9 cellular contexts compared by ENCODE assay signal in the genomic region with DNA sequence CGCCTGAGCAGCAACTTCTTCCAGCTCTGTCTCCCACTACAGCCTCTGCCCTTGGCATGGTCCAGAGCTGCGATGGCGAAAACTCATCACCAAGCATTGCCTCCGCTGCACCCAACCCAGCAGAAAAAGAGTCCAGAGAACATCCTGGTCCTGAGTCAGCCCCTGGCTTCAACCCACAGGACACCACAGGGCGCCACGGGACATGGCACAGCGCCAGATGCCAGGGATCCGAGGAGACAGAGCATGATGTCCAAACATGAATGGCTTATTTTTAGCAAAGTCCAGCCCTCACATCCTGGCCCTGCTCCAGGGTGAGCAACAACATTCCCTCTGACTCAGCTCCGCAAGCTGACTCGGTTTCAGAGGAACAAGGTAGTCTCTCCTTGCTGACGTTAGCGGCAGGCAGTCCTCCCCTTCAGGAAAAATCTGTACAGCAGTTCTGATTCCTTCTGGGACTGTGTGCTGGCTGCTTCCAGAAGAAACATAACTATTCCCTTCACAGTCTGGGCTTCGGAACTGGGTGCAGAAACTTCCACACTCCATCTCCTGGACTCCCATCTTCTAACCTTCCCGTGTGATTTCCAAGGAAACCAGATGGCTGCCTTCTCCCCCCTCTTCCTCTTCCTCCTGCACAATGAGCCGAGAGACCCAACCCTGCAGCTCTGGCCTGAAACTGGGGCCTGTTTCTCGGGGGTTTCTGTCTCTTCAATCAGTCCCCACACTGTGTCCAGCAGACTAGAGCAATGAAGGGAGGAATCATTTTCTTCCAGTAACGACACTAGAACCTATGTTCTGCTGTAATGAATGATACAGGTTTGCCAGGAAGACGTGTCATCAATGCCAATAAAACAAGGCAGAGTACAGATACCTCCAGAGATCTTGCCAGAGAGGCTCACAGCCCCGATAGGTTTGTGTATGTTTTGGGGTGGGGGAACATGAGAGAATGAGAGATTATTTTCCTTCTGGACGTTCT.
DNase-seq lines count a peak whose midpoint lies in the region; ATAC-seq, FAIRE-seq and TF ChIP-seq lines count a peak whose summit lies in the region.
"Had no signal": no experiment of that assay in that cellular context is flagged by ENCODE, and none has a peak within 500 bp of the region (broad histone marks: within the 10 kb centered on the region; RNA-seq: fewer than 3 reads in every experiment).

No MANE protein-coding gene starts in this region.

- H2AK9ac ChIP-seq in IMR-90 (replicated peaks; ENCODE audit: low read depth, low read length, poor library complexity), result peak overlapping the region; percentile 94

- peak overlapping the region; percentile 71 for H3K56ac ChIP-seq in IMR-90 (ENCODE audit: extremely low read depth, insufficient read depth, low read length)

- H3K9me1 ChIP-seq in IMR-90 (ENCODE audit: insufficient read depth, low read length), result peaks cover 8% of the 10 kb centered on the region; the same call in 1 of the 2 replicates
- H3K9me1 ChIP-seq in K562 (ENCODE audit: control insufficient read depth, insufficient read depth, low read length), result no peaks in the 10 kb centered on the region

- H4K5ac ChIP-seq in IMR-90 (ENCODE audit: low read depth, low read length), result peak overlapping the region; percentile 64

- peak overlapping the region; percentile 88 for H2BK20ac ChIP-seq in IMR-90 (ENCODE audit: low read depth, low read length)

- H3K27ac Mint-ChIP-seq in T-helper 2 cell treated with Interferon-gamma antibody and Interleukin-4, amounts not matched to agents 5 μg/mL and 100 μg/mL, for 36 hours, result no peak overlapping the region
- H3K27ac Mint-ChIP-seq: activated naive CD4-positive, alpha-beta T cell treated with anti-CD3 and anti-CD28 coated beads, Interleukin-2, amount 50 U/mL, for 24 hours had no signal

- TF ChIP-seq EP300 in A549 (IDR thresholded peaks at IDR 0.05) (peak; percentile 84 to 89; a peak in 4 of 5 replicates), K562 (IDR thresholded peaks at IDR 0.05; ENCODE audit: low read length) (no peak)

- H3K23ac ChIP-seq in IMR-90 (ENCODE audit: low read depth, low read length), result peak overlapping the region; percentile 80

- peaks cover 0 to 9% of the 10 kb centered on the region in 2 experiments; a peak in 2 of 4 replicates for H3K79me1 ChIP-seq in IMR-90 (ENCODE audit: low read depth in 1 of 2, low read length in 2 of 2)

- POLR2A ChIA-PET in A549 (lab: Yijun Ruan, JAX), result interaction anchor here (1.0 to 1.8 kb wide), 7 partner anchors 16 to 387 kb away, joined by 4 to 22 read pairs (median 7); partner anchors contain the start of gene IRF2BP2
- POLR2A ChIA-PET in IMR-90 (lab: Charles Lee; ENCODE audit: unreplicated experiment), result interaction anchor here (1.5 kb wide), 1 partner anchor 386 kb away, joined by 7 read pairs; no protein-coding TSS in a partner anchor
- POLR2A ChIA-PET in K562 (lab: Yijun Ruan, JAX), result interaction anchor here (0.8 to 1.2 kb wide), 2 partner anchors 10 to 22 kb away, joined by 4 to 5 read pairs; no protein-coding TSS in a partner anchor

- H2AFZ ChIP-seq in IMR-90 (replicated peaks; ENCODE audit: low read length, poor library complexity) (peak overlapping the region; percentile 88), K562 (ENCODE audit: low read depth, low read length) (peak overlapping the region; percentile 41)

- H4K20me1 ChIP-seq in IMR-90 (ENCODE audit: insufficient read depth, low read length), result no peaks in the 10 kb centered on the region
- no peaks in the 10 kb centered on the region for H4K20me1 ChIP-seq in K562 (replicated peaks; ENCODE audit: control insufficient read depth, insufficient read depth, low read length)

- H3K4me1 Mint-ChIP-seq in T-helper 2 cell treated with Interferon-gamma antibody and Interleukin-4, amounts not matched to agents 5 μg/mL and 100 μg/mL, for 36 hours (ENCODE audit: low read depth), result peaks cover 25% of the 10 kb centered on the region

- H4K8ac ChIP-seq in IMR-90 (ENCODE audit: low read depth in 2 of 2, low read length in 2 of 2), result peak overlapping the region; percentile 62 to 88

- H2BK5ac ChIP-seq in IMR-90 (ENCODE audit: low read depth, low read length, poor library complexity, severe bottlenecking), result peak overlapping the region; percentile 85

- peak overlapping the region; percentile 91 for H3K4ac ChIP-seq in IMR-90 (ENCODE audit: low read depth, low read length)

- intact Hi-C loops in IMR-90 (cut with micrococcal nuclease), result no loop called here
- intact Hi-C loops in K562 (cut with micrococcal nuclease), result no loop called here

- H3K9me3 Mint-ChIP-seq in T-helper 2 cell treated with Interferon-gamma antibody and Interleukin-4, amounts not matched to agents 5 μg/mL and 100 μg/mL, for 36 hours, result no peaks in the 10 kb centered on the region
- H3K9me3 Mint-ChIP-seq: activated naive CD4-positive, alpha-beta T cell treated with anti-CD3 and anti-CD28 coated beads, Interleukin-2, amount 50 U/mL, for 24 hours had no signal

- peak overlapping the region; percentile 93 for H2BK120ac ChIP-seq in IMR-90 (ENCODE audit: low read depth, low read length)

- H3K4me2 ChIP-seq in A549 (peak overlapping the region; percentile 85), IMR-90 (ENCODE audit: low read depth, low read length) (peak overlapping the region; percentile 42), K562 (ENCODE audit: insufficient read depth, low read length) (peak overlapping the region; percentile 22; the same call in 1 of the 2 replicates)

- H3K27me3 Mint-ChIP-seq in T-helper 2 cell treated with Interferon-gamma antibody and Interleukin-4, amounts not matched to agents 5 μg/mL and 100 μg/mL, for 36 hours (ENCODE audit: low read depth), result no peaks in the 10 kb centered on the region
- H3K27me3 Mint-ChIP-seq: activated naive CD4-positive, alpha-beta T cell treated with anti-CD3 and anti-CD28 coated beads, Interleukin-2, amount 50 U/mL, for 24 hours had no signal

- H3K79me2 ChIP-seq in K562 (ENCODE audit: control insufficient read depth, insufficient read depth, low read length), result no peaks in the 10 kb centered on the region

- peak overlapping the region; percentile 87 to 88 for H3K27ac ChIP-seq in A549
- peak overlapping the region; percentile 90 for H3K27ac ChIP-seq in IMR-90 (ENCODE audit: insufficient read depth, low read length)
- H3K27ac ChIP-seq in K562 (ENCODE audit: extremely low read depth, low read depth, low read length), result no peak overlapping the region
- H3K27ac ChIP-seq in skin epidermis, result peak overlapping the region; percentile 73 to 98 (median 87)

- H3K36me3 ChIP-seq in IMR-90 (ENCODE audit: control insufficient read depth, insufficient read depth, low read length) (no peaks in the 10 kb centered on the region), K562 (ENCODE audit: control insufficient read depth, insufficient read depth, low read length) (no peaks in the 10 kb centered on the region)

- TF ChIP-seq POLR2A in A549 (IDR thresholded peaks at IDR 0.05; ENCODE audit: low read length) (no peak), IMR-90 (IDR thresholded peaks at IDR 0.05; ENCODE audit: low read depth, low read length) (peak; percentile 51; the same call in 1 of the 2 replicates), K562 (conservative IDR thresholded peaks at IDR 0.05) (no peak)

- FAIRE-seq in A549 (lab: Jason Lieb, UNC) (peak; percentile 89), K562 (lab: Jason Lieb, UNC) (no peak)

- peak overlapping the region; percentile 86 for H3K14ac ChIP-seq in IMR-90 (replicated peaks; ENCODE audit: low read depth, low read length)

- CTCF ChIA-PET in A549 (lab: Yijun Ruan, JAX), result interaction anchor here (0.7 to 1.9 kb wide), 10 partner anchors 10 to 386 kb away, joined by 3 to 7 read pairs (median 4); no protein-coding TSS in a partner anchor
- CTCF ChIA-PET in IMR-90 (lab: Yijun Ruan, JAX), result interaction anchor here (0.6 to 1.0 kb wide), 2 partner anchors 87 to 311 kb away, joined by 3 to 5 read pairs; no protein-coding TSS in a partner anchor
- CTCF ChIA-PET in K562 (lab: Yijun Ruan, JAX; ENCODE audit: low intra/inter-chr PET ratio), result no interaction called here

- ATAC-seq in A549, result peak; percentile 94 to 95
- ATAC-seq in IMR-90 (ENCODE audit: low read depth), result peak; percentile 95
- no peak; the same call in 2 of the 3 replicates for ATAC-seq in K562
- no peak for ATAC-seq in HG03442 (IDR thresholded peaks at IDR 0.05; ENCODE audit: unreplicated experiment)

- H3K4me1 ChIP-seq in A549, result peaks cover 31% of the 10 kb centered on the region
- peaks cover 14% of the 10 kb centered on the region for H3K4me1 ChIP-seq in IMR-90 (ENCODE audit: control insufficient read depth, insufficient read depth, low read length)
- H3K4me1 ChIP-seq in K562 (replicated peaks in 1 of 2; ENCODE audit: control insufficient read depth in 2 of 2, insufficient read depth in 2 of 2, low read length in 2 of 2), result peaks cover 15 to 31% of the 10 kb centered on the region in 2 experiments; a peak in 4 of 5 replicates

- TF ChIP-seq RAD21 in A549 (conservative IDR thresholded peaks at IDR 0.05 in 1 of 2, IDR thresholded peaks at IDR 0.05 in 1 of 2) (peak; percentile 16 to 72; a peak in 4 of 5 replicates), IMR-90 (IDR thresholded peaks at IDR 0.05; ENCODE audit: low read length) (peak; percentile 31), K562 (CRISPR knock-in tag; conservative IDR thresholded peaks at IDR 0.05 in 1 of 2, IDR thresholded peaks at IDR 0.05 in 1 of 2) (no peak)

- H3K18ac ChIP-seq in IMR-90 (ENCODE audit: low read depth, low read length), result peak overlapping the region; percentile 71

- H3K9ac ChIP-seq in IMR-90 (ENCODE audit: low read depth, low read length) (peak overlapping the region; percentile 62), K562 (ENCODE audit: insufficient read depth in 1 of 2, low read depth in 2 of 2, low read length in 2 of 2) (peak overlapping the region in 1 of 2 experiments; percentile 30; a peak in 2 of 4 replicates)

- TF ChIP-seq CTCF in A549 (IDR thresholded peaks at IDR 0.05), result no peak
- no peak for TF ChIP-seq CTCF in IMR-90 (conservative IDR thresholded peaks at IDR 0.05; ENCODE audit: low read depth, low read length)
- TF ChIP-seq CTCF in K562 (IDR thresholded peaks at IDR 0.05 in 2 of 3, conservative IDR thresholded peaks at IDR 0.05 in 1 of 3; ENCODE audit: insufficient read depth in 2 of 3, low read depth in 1 of 3, low read length in 3 of 3), result no peak

- in situ Hi-C loops in IMR-90 (cut with MboI; ENCODE audit: low sequenced_read_pairs) (no loop called here), K562 (cut with MboI) (no loop called here)

- H3K27me3 ChIP-seq in IMR-90 (ENCODE audit: control insufficient read depth, insufficient read depth, low read length) (no peaks in the 10 kb centered on the region), K562 (ENCODE audit: control insufficient read depth in 2 of 2, insufficient read depth in 2 of 2, low read length in 2 of 2) (no peaks in the 10 kb centered on the region)

- 9% methylated on average over 12 of the region's 20 CpGs for WGBS in A549 (ENCODE audit: missing lambda C conversion rate)
- 2% methylated on average over 9 of the region's 20 CpGs; no CpG with 5 or more reads in 1 of the 2 experiments for WGBS in IMR-90 (ENCODE audit: extremely low coverage in 2 of 2, insufficient read length in 1 of 2), 2 experiments
- WGBS in K562 (ENCODE audit: insufficient coverage, low coverage, missing lambda C conversion rate), result 44% methylated on average over 20 of the region's 20 CpGs

- H4K91ac ChIP-seq in IMR-90 (ENCODE audit: insufficient read depth, low read depth, low read length), result peak overlapping the region; percentile 93

- H2BK15ac ChIP-seq in IMR-90 (ENCODE audit: low read depth, low read length), result peak overlapping the region; percentile 86

- no peak overlapping the region for H3K4me3 Mint-ChIP-seq in T-helper 2 cell treated with Interferon-gamma antibody and Interleukin-4, amounts not matched to agents 5 μg/mL and 100 μg/mL, for 36 hours
- H3K4me3 Mint-ChIP-seq: activated naive CD4-positive, alpha-beta T cell treated with anti-CD3 and anti-CD28 coated beads, Interleukin-2, amount 50 U/mL, for 24 hours had no signal

- peak; percentile 98 to 99 for DNase-seq in A549 (ENCODE audit: low read depth in 1 of 2, low spot score in 1 of 2)
- peak; percentile 99 for DNase-seq in IMR-90
- DNase-seq in K562 (ENCODE audit: extremely low read depth in 1 of 4, low spot score in 3 of 4), result no peak
- peak; percentile 33 to 99 (median 88) for DNase-seq in hypothalamus (lab: John Stamatoyannopoulos, UW)
- DNase-seq in DMS114 treated with DMSO at 0.1 percent for 48 hours (lab: John Stamatoyannopoulos, UW; ENCODE audit: unreplicated experiment), result no peak
- no peak for DNase-seq in T-helper 2 cell treated with Interferon-gamma antibody and Interleukin-4, amounts not matched to agents 5 μg/mL and 100 μg/mL, for 36 hours (ENCODE audit: low spot score)

- peak overlapping the region; percentile 86 for H2AK5ac ChIP-seq in IMR-90 (ENCODE audit: low read depth, low read length)

- H3K4me3 ChIP-seq in A549 (no peak overlapping the region), IMR-90 (ENCODE audit: insufficient read depth, low read depth, low read length) (no peak overlapping the region), K562 (no peak overlapping the region), skin epidermis (no peak overlapping the region)

- H3K36me3 Mint-ChIP-seq in T-helper 2 cell treated with Interferon-gamma antibody and Interleukin-4, amounts not matched to agents 5 μg/mL and 100 μg/mL, for 36 hours (ENCODE audit: low read depth), result no peaks in the 10 kb centered on the region
- H3K36me3 Mint-ChIP-seq: activated naive CD4-positive, alpha-beta T cell treated with anti-CD3 and anti-CD28 coated beads, Interleukin-2, amount 50 U/mL, for 24 hours had no signal

- no peaks in the 10 kb centered on the region for H3K9me3 ChIP-seq in A549
- no peaks in the 10 kb centered on the region for H3K9me3 ChIP-seq in IMR-90 (ENCODE audit: control insufficient read depth, insufficient read depth, low read length)
- no peaks in the 10 kb centered on the region for H3K9me3 ChIP-seq in K562 (replicated peaks; ENCODE audit: control insufficient read depth, insufficient read depth, low read depth, low read length)

- dilution Hi-C loops in IMR-90 (cut with HindIII; ENCODE audit: low sequenced_read_pairs, unreplicated experiment), result no loop called here

- BruUV-seq in IMR-90 (replicated peaks; lab: Mats Ljungman, UMichigan), result no TSS peak
- no TSS peak for BruUV-seq in K562 (replicated peaks; lab: Mats Ljungman, UMichigan)

Comparison
In these comparisons a context has a peak if more than half of its experiments do, and no peak if none do; other contexts are left out.
1. ATAC-seq: peak in A549 (2 of 2) and IMR-90 (single experiment); none in K562 (single experiment) and HG03442 (single experiment).
2. DNase-seq: peak in A549 (2 of 2), IMR-90 (single experiment) and hypothalamus (51 of 51); none in K562 (0 of 4), DMS114 treated with DMSO at 0.1 percent for 48 hours (single experiment) and T-helper 2 cell treated with Interferon-gamma antibody and Interleukin-4, amounts not matched to agents 5 μg/mL and 100 μg/mL, for 36 hours (single experiment).
3. H3K4me2 ChIP-seq: peak in every context shown above with its lines; median percentile 85 in A549; 42 in IMR-90; 22 in K562.
4. Of the 35 proteins assayed by ChIP-seq in both K562 and A549: peak only in K562: none; only in A549: BHLHE40, CEBPB, E2F6, EP300, JUNB, MAX and 2 more; in both: MAFK; in neither: 25; mixed calls (peak in some experiments, not most) for 1.